Comparison of ENCODE assay signal across 8 cellular contexts in genomic region chr6:122472022-122472340, GRCh38. TPM values are rescaled to one million over a fixed set of nuclear protein-coding genes. Genes with fewer than 3 reads are reported as not detected.
A peak's percentile ranks its signal among the peaks of the same experiment; 100 is the strongest.
DNase-seq lines count a peak whose midpoint lies in the region; ATAC-seq and TF ChIP-seq lines count a peak whose summit lies in the region.

No MANE protein-coding gene starts in this region.

- H3F3A ChIP-seq in PC-9 (ENCODE audit: insufficient read depth, low read depth): no peaks in the 10 kb centered on the region

- ATAC-seq in GM18870 (IDR thresholded peaks at IDR 0.05; ENCODE audit: unreplicated experiment) (peak; percentile 51), HG02763 (IDR thresholded peaks at IDR 0.05; ENCODE audit: unreplicated experiment) (peak; percentile 49), esophagus mucosa (peak; percentile 17)

- H3K9me2 ChIP-seq in PC-9 (ENCODE audit: insufficient read depth): no peaks in the 10 kb centered on the region

- H4K20me1 ChIP-seq in PC-9 (ENCODE audit: insufficient read depth): peaks cover 39% of the 10 kb centered on the region
- H4K20me1 ChIP-seq in osteoblast (ENCODE audit: insufficient read depth, low read length): peaks cover 36% of the 10 kb centered on the region

- TF ChIP-seq CTCF in PC-9 (conservative IDR thresholded peaks at IDR 0.05): no peak
- no peak for TF ChIP-seq CTCF in osteoblast (IDR thresholded peaks at IDR 0.05; ENCODE audit: extremely low read depth, low read depth, low read length)

- no peaks in the 10 kb centered on the region for H3K27me3 ChIP-seq in PC-9 (ENCODE audit: insufficient read depth, low read depth)
- H3K27me3 ChIP-seq in osteoblast (ENCODE audit: insufficient read depth, low read length): no peaks in the 10 kb centered on the region

- CTCF ChIA-PET in PC-9 (lab: Charles Lee): interaction anchor here (0.6 kb wide), 1 partner anchor 10 kb away, joined by 3 read pairs; no protein-coding TSS in a partner anchor

- H3K27ac ChIP-seq in PC-9: peak overlapping the region; percentile 79
- peak overlapping the region; percentile 97 for H3K27ac ChIP-seq in osteoblast (ENCODE audit: low read depth, low read length)

- no peak for DNase-seq in PC-9
- DNase-seq in osteoblast (ENCODE audit: insufficient read length, low spot score, missing footprints): no peak
- DNase-seq in MV-4-11 (lab: John Stamatoyannopoulos, UW): no peak
- DNase-seq in posterior vena cava (ENCODE audit: low spot score): no peak
- no peak for DNase-seq in 8988T

- H3K36me3 ChIP-seq in PC-9 (ENCODE audit: low read depth) (0 out of 2 replicates have a peak, but pooled peaks cover 6% of the 10 kb centered on the region), osteoblast (ENCODE audit: insufficient read depth, low read length) (no peaks in the 10 kb centered on the region)

- H2AFZ ChIP-seq in PC-9 (peak overlapping the region; percentile 97), osteoblast (ENCODE audit: low read length) (peak overlapping the region; percentile 100)

- peak overlapping the region; percentile 93 for H3K4me3 ChIP-seq in PC-9
- peak overlapping the region; percentile 98 for H3K4me3 ChIP-seq in osteoblast (ENCODE audit: insufficient read depth, low read length)

- H3K79me2 ChIP-seq in PC-9 (ENCODE audit: low read depth) (peaks cover 47% of the 10 kb centered on the region), osteoblast (ENCODE audit: insufficient read depth, low read length) (peaks cover 47% of the 10 kb centered on the region)

- no TSS peak for BruUV-seq in PC-9 (replicated peaks; lab: Mats Ljungman, UMichigan)

- intact Hi-C loops in PC-9 (cut with micrococcal nuclease; ENCODE audit: unreplicated experiment): no loop called here
- intact Hi-C loops in posterior vena cava (cut with DNase I): no loop called here

- POLR2A ChIA-PET in PC-9 (lab: Charles Lee; ENCODE audit: unreplicated experiment): interaction anchor here (0.6 kb wide), 1 partner anchor 139 kb away, joined by 3 read pairs; no protein-coding TSS in a partner anchor

- H3K9me3 ChIP-seq in PC-9 (ENCODE audit: insufficient read depth, low read depth) (no peaks in the 10 kb centered on the region), osteoblast (ENCODE audit: low read depth, low read length) (no peaks in the 10 kb centered on the region)

- H3K4me1 ChIP-seq in PC-9 (replicated peaks; ENCODE audit: insufficient read depth): peaks cover 18% of the 10 kb centered on the region
- peaks cover 9% of the 10 kb centered on the region for H3K4me1 ChIP-seq in osteoblast (ENCODE audit: insufficient read depth, low read length)

- H3K4me2 ChIP-seq in PC-9 (peak overlapping the region; percentile 96), osteoblast (ENCODE audit: insufficient read depth, low read length) (peak overlapping the region; percentile 93)

RNA-seq across cellular contexts. Expression of gene SERINC1, which starts 0.4 kb away (rescaled TPM):
- 48.1 and 57.6 TPM in 2 replicates for total RNA-seq in PC-9 (2021)
- total RNA-seq in esophagus mucosa: 46.0 TPM
- total RNA-seq in osteoblast: 247 and 260 TPM in 2 replicates
- 100 to 1,000 TPM; 229 to 271 TPM for total RNA-seq in posterior vena cava
